ENCODE assay signal across 22 cellular contexts in the genomic region with DNA sequence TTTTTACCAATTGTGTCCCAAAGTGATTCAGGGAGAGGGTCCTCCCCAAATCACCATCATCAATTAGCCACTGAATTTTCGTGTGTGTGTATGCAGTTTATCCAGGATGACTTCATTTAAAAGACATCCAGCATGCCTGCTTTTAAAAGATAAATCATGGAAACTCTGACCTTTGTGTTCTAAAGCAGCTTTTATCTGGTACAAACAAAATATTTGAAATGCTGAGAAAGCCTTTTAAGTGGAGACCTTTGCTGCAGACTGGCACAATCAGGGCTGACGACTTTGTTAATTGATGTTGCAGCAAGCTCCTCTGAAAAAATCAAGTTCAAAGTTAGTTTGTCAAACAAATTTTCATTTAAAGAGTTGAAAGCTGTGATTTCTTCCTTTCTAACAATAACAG.
"Had no signal": no experiment of that assay in that cellular context is flagged by ENCODE, and none has a peak within 500 bp of the region (broad histone marks: within the 10 kb centered on the region; RNA-seq: fewer than 3 reads in every experiment).

No MANE protein-coding gene starts in this region.

- H3K4me3 Mint-ChIP-seq: memory B cell; nephron; stimulated activated naive B cell treated with anti-CD40 and anti-IgM and Interleukin-4, amounts not matched to agents 10 μg/mL and 1 μg/mL and 100 μg/mL, for 72 hours; stimulated activated naive CD8-positive, alpha-beta T cell treated with anti-CD3 and anti-CD28 coated beads, Interleukin-15, amount 100 ng/mL, for 72 hours had no signal

- H3K4me1 Mint-ChIP-seq: memory B cell; nephron; stimulated activated naive CD8-positive, alpha-beta T cell treated with anti-CD3 and anti-CD28 coated beads, Interleukin-15, amount 100 ng/mL, for 72 hours had no signal

- H3K27ac Mint-ChIP-seq: memory B cell; naive B cell; nephron; stimulated activated naive B cell treated with anti-CD40 and anti-IgM and Interleukin-4, amounts not matched to agents 10 μg/mL and 1 μg/mL and 100 μg/mL, for 72 hours; stimulated activated naive CD8-positive, alpha-beta T cell treated with anti-CD3 and anti-CD28 coated beads, Interleukin-15, amount 100 ng/mL, for 72 hours had no signal

- H3K27me3 ChIP-seq: colonic mucosa, foreskin keratinocyte, left lung had no signal

- H3K9me3 ChIP-seq: colonic mucosa, lower lobe of right lung, psoas muscle, thoracic aorta, transverse colon had no signal

- H3K27ac ChIP-seq: colonic mucosa, foreskin keratinocyte, left lung, lower lobe of right lung, parathyroid adenoma, psoas muscle, thoracic aorta, transverse colon had no signal

- H3K36me3 Mint-ChIP-seq: memory B cell; naive B cell; stimulated activated naive B cell treated with anti-CD40 and anti-IgM and Interleukin-4, amounts not matched to agents 10 μg/mL and 1 μg/mL and 100 μg/mL, for 72 hours had no signal

- H3K27me3 Mint-ChIP-seq: stimulated activated naive CD8-positive, alpha-beta T cell treated with anti-CD3 and anti-CD28 coated beads, Interleukin-15, amount 100 ng/mL, for 72 hours had no signal

- ATAC-seq: foreskin keratinocyte; left lung; lower lobe of right lung; psoas muscle; sciatic nerve; stimulated activated naive B cell treated with anti-CD40 and anti-IgM and Interleukin-4, amounts not matched to agents 10 μg/mL and 1 μg/mL and 100 μg/mL, for 72 hours; stimulated activated naive CD8-positive, alpha-beta T cell treated with anti-CD3 and anti-CD28 coated beads, Interleukin-15, amount 100 ng/mL, for 72 hours had no signal

- DNase-seq: colonic mucosa; dermis blood vessel endothelial cell; erythroblast; foreskin keratinocyte; hippocampal formation; kidney glomerular epithelial cell; left lung; lower lobe of right lung; naive B cell; psoas muscle; retina; stimulated activated CD4-positive, alpha-beta T cell treated with anti-CD3 and anti-CD28 coated beads, Interleukin-2, amount 100 ng/mL, for 24 hours; stimulated activated CD4-positive, alpha-beta T cell treated with anti-CD3 and anti-CD28 coated beads, Interleukin-4, amount 100 ng/mL, for 4 hours; stimulated activated naive B cell treated with anti-CD40 and anti-IgM and Interleukin-4, amounts not matched to agents 10 μg/mL and 1 μg/mL and 100 μg/mL, for 72 hours; stimulated activated naive CD8-positive, alpha-beta T cell treated with anti-CD3 and anti-CD28 coated beads, Interleukin-15, amount 100 ng/mL, for 72 hours; substantia nigra; transverse colon had no signal

- H3K36me3 ChIP-seq: colonic mucosa, left lung, lower lobe of right lung, thoracic aorta, transverse colon had no signal

- H3K9ac ChIP-seq: parathyroid adenoma had no signal

- H3K79me2 ChIP-seq: parathyroid adenoma had no signal

- H3K4me3 ChIP-seq: colonic mucosa, left lung, lower lobe of right lung, psoas muscle, thoracic aorta, transverse colon had no signal

- H2AFZ ChIP-seq: parathyroid adenoma had no signal

- H3K4me1 ChIP-seq: colonic mucosa, foreskin keratinocyte, left lung, lower lobe of right lung, parathyroid adenoma, psoas muscle, transverse colon had no signal
